10 cellular contexts compared by ENCODE assay signal in genomic region chr17:2405247-2405926, GRCh38. TPM values are rescaled to one million over a fixed set of nuclear protein-coding genes. Genes with fewer than 3 reads are reported as not detected.
DNase-seq lines count a peak whose midpoint lies in the region; ATAC-seq, FAIRE-seq and TF ChIP-seq lines count a peak whose summit lies in the region.
"Had no signal": no experiment of that assay in that cellular context is flagged by ENCODE, and none has a peak within 500 bp of the region (broad histone marks: within the 10 kb centered on the region; RNA-seq: fewer than 3 reads in every experiment).

No MANE protein-coding gene starts in this region.

- FAIRE-seq in HTR-8/SVneo (lab: Jason Lieb, UNC), result peak; percentile 90

- peaks cover 48% of the 10 kb centered on the region for H3K4me1 Mint-ChIP-seq in chondrocyte (ENCODE audit: low read depth)

- ATAC-seq in GM21717 (IDR thresholded peaks at IDR 0.05; ENCODE audit: unreplicated experiment), result no peak
- ATAC-seq: stimulated activated naive CD8-positive, alpha-beta T cell treated with anti-CD3 and anti-CD28 coated beads, Interleukin-15, amount 100 ng/mL, for 72 hours had no signal

- H3K4me3 Mint-ChIP-seq in chondrocyte (ENCODE audit: unreplicated experiment), result peak overlapping the region; percentile 1
- H3K4me3 Mint-ChIP-seq: stimulated activated naive CD8-positive, alpha-beta T cell treated with anti-CD3 and anti-CD28 coated beads, Interleukin-15, amount 100 ng/mL, for 72 hours had no signal

- no peaks in the 10 kb centered on the region for H3K36me3 Mint-ChIP-seq in chondrocyte (ENCODE audit: low read depth)

- H3K27ac Mint-ChIP-seq in chondrocyte (ENCODE audit: unreplicated experiment), result peak overlapping the region; percentile 100

- no peaks in the 10 kb centered on the region for H3K9me3 Mint-ChIP-seq in chondrocyte (ENCODE audit: low read depth)
- H3K9me3 Mint-ChIP-seq: stimulated activated naive CD8-positive, alpha-beta T cell treated with anti-CD3 and anti-CD28 coated beads, Interleukin-15, amount 100 ng/mL, for 72 hours had no signal

- TF ChIP-seq CTCF in chondrocyte (IDR thresholded peaks at IDR 0.05) (no peak), GM13977 (IDR thresholded peaks at IDR 0.05; ENCODE audit: extremely low read depth, insufficient read depth, missing control alignments) (no peak)

- H3K27me3 Mint-ChIP-seq in chondrocyte (ENCODE audit: low read depth), result no peaks in the 10 kb centered on the region
- H3K27me3 Mint-ChIP-seq: stimulated activated naive CD8-positive, alpha-beta T cell treated with anti-CD3 and anti-CD28 coated beads, Interleukin-15, amount 100 ng/mL, for 72 hours had no signal

- in situ Hi-C loops in ACHN (cut with HindIII; ENCODE audit: low pct_ligation_motif_present, low pct_unique_long_range_greater_than_20kb, low sequenced_read_pairs), result no loop called here
- in situ Hi-C loops in GM13977 (cut with MboI; ENCODE audit: low pct_unique_long_range_greater_than_20kb, low sequenced_read_pairs, unreplicated experiment), result no loop called here

- peak; percentile 71 for DNase-seq in ACHN
- no peak for DNase-seq in HTR-8/SVneo (ENCODE audit: insufficient read length, low spot score)
- DNase-seq in chondrocyte (ENCODE audit: low spot score), result peak; percentile 51
- peak; percentile 69 for DNase-seq in myocyte (ENCODE audit: low read depth)
- no peak for DNase-seq in C1 segment of cervical spinal cord (lab: John Stamatoyannopoulos, UW)
- DNase-seq in GM13977 (ENCODE audit: low spot score), result no peak
- no peak for DNase-seq in activated CD4-positive, CD25-positive, alpha-beta regulatory T cell treated with anti-CD3 and anti-CD28 coated beads, Interleukin-2, amount 50 U/mL, for 72 hours
- DNase-seq: DND-41; stimulated activated naive CD8-positive, alpha-beta T cell treated with anti-CD3 and anti-CD28 coated beads, Interleukin-15, amount 100 ng/mL, for 72 hours had no signal

RNA-seq across cellular contexts. Expression of gene MNT, which starts 4.5 kb away (rescaled TPM):
- total RNA-seq in chondrocyte (22.7 to 29.8 TPM (median 29.4 TPM) in 3 replicates), myocyte (6.4 and 8.5 TPM in 2 replicates)
- 13.6 TPM for polyA plus RNA-seq in myocyte (2012)

Comparison
In these comparisons a context has a peak if more than half of its experiments do, and no peak if none do; other contexts are left out.
1. DNase-seq: peak in ACHN (single experiment), chondrocyte (single experiment) and myocyte (single experiment); none in HTR-8/SVneo (single experiment), C1 segment of cervical spinal cord (0 of 14), GM13977 (single experiment) and activated CD4-positive, CD25-positive, alpha-beta regulatory T cell treated with anti-CD3 and anti-CD28 coated beads, Interleukin-2, amount 50 U/mL, for 72 hours (single experiment).